Comparison of ENCODE assay signal across 31 cellular contexts in genomic region chr6:68709882-68710281, GRCh38.
"Had no signal": no experiment of that assay in that cellular context is flagged by ENCODE, and none has a peak within 500 bp of the region (broad histone marks: within the 10 kb centered on the region; RNA-seq: fewer than 3 reads in every experiment).

No MANE protein-coding gene starts in this region.

- H3K4me1 Mint-ChIP-seq: activated CD4-positive, alpha-beta memory T cell treated with anti-CD3 and anti-CD28 coated beads, Interleukin-2, amount 10 ng/mL, durations not matched to agents 7 days and 5 days; activated CD4-positive, alpha-beta T cell treated with anti-CD3 and anti-CD28 coated beads, Interleukin-2, amount 10 ng/mL, durations not matched to agents 24 days and 14 days; activated naive CD4-positive, alpha-beta T cell treated with anti-CD3 and anti-CD28 coated beads, Interleukin-2, amount 10 ng/mL, durations not matched to agents 7 days and 5 days; activated naive CD8-positive, alpha-beta T cell treated with anti-CD3 and anti-CD28 coated beads, Interleukin-2, amount 10 ng/mL, durations not matched to agents 7 days and 5 days; nephron progenitor cell; stimulated activated naive B cell treated with anti-CD40 and anti-IgM and Interleukin-4, amounts not matched to agents 10 μg/mL and 1 μg/mL and 100 μg/mL, for 72 hours had no signal

- H3K4me3 Mint-ChIP-seq: activated CD4-positive, alpha-beta memory T cell treated with anti-CD3 and anti-CD28 coated beads, Interleukin-2, amount 10 ng/mL, durations not matched to agents 7 days and 5 days; activated CD4-positive, alpha-beta T cell treated with anti-CD3 and anti-CD28 coated beads, Interleukin-2, amount 10 ng/mL, durations not matched to agents 24 days and 14 days; activated naive CD4-positive, alpha-beta T cell treated with anti-CD3 and anti-CD28 coated beads, Interleukin-2, amount 10 ng/mL, durations not matched to agents 7 days and 5 days; activated naive CD8-positive, alpha-beta T cell treated with anti-CD3 and anti-CD28 coated beads, Interleukin-2, amount 10 ng/mL, durations not matched to agents 7 days and 5 days; activated T-cell treated with anti-CD3 and anti-CD28 coated beads, Interleukin-2, amount 50 U/mL, for 24 hours; nephron progenitor cell; stimulated activated naive B cell treated with anti-CD40 and anti-IgM and Interleukin-4, amounts not matched to agents 10 μg/mL and 1 μg/mL and 100 μg/mL, for 72 hours; T-helper 1 cell treated with Interleukin-12 subunit alpha and Interleukin-12 subunit beta and Interleukin-4 antibody, amounts not matched to agents 30 μg/mL and 1 μg/mL, for 36 hours; type B pancreatic cell had no signal

- H3K27me3 Mint-ChIP-seq: activated CD4-positive, alpha-beta memory T cell treated with anti-CD3 and anti-CD28 coated beads, Interleukin-2, amount 10 ng/mL, durations not matched to agents 7 days and 5 days; activated CD4-positive, alpha-beta T cell treated with anti-CD3 and anti-CD28 coated beads, Interleukin-2, amount 10 ng/mL, durations not matched to agents 24 days and 14 days; activated naive CD4-positive, alpha-beta T cell treated with anti-CD3 and anti-CD28 coated beads, Interleukin-2, amount 10 ng/mL, durations not matched to agents 7 days and 5 days; activated naive CD8-positive, alpha-beta T cell treated with anti-CD3 and anti-CD28 coated beads, Interleukin-2, amount 10 ng/mL, durations not matched to agents 7 days and 5 days; activated T-cell treated with anti-CD3 and anti-CD28 coated beads, Interleukin-2, amount 50 U/mL, for 24 hours; stimulated activated naive B cell treated with anti-CD40 and anti-IgM and Interleukin-4, amounts not matched to agents 10 μg/mL and 1 μg/mL and 100 μg/mL, for 72 hours had no signal

- DNase-seq: activated CD4-positive, alpha-beta memory T cell treated with anti-CD3 and anti-CD28 coated beads, Interleukin-2, amount 10 ng/mL, durations not matched to agents 7 days and 5 days; activated CD4-positive, alpha-beta T cell treated with anti-CD3 and anti-CD28 coated beads, Interleukin-2, amount 10 ng/mL, durations not matched to agents 24 days and 14 days; activated CD4-positive, CD25-positive, alpha-beta regulatory T cell treated with anti-CD3 and anti-CD28 coated beads, Interleukin-2, amount 50 U/mL, for 72 hours; activated CD8-positive, alpha-beta memory T cell treated with anti-CD3 and anti-CD28 coated beads, Interleukin-2, amount 50 U/mL, for 48 hours; activated gamma-delta T cell; activated naive CD4-positive, alpha-beta T cell treated with anti-CD3 and anti-CD28 coated beads, Interleukin-2, amount 10 ng/mL, durations not matched to agents 7 days and 5 days; activated naive CD8-positive, alpha-beta T cell treated with anti-CD3 and anti-CD28 coated beads, Interleukin-2, amount 10 ng/mL, durations not matched to agents 7 days and 5 days; activated T-cell treated with anti-CD3 and anti-CD28 coated beads, Interleukin-2, amount 50 U/mL, for 24 hours; central memory CD4-positive, alpha-beta T cell; dermis blood vessel endothelial cell; effector CD8-positive, alpha-beta T cell; kidney glomerular epithelial cell; left lung; nephron progenitor cell; pancreas; retina; stimulated activated CD4-positive, alpha-beta T cell treated with anti-CD3 and anti-CD28 coated beads, Interleukin-12 subunit alpha, Interleukin-12 subunit beta, amount 100 ng/mL, for 4 hours; stimulated activated CD4-positive, alpha-beta T cell treated with anti-CD3 and anti-CD28 coated beads, Interleukin-4, amount 100 ng/mL, for 24 hours; stimulated activated CD8-positive, alpha-beta memory T cell treated with anti-CD3 and anti-CD28 coated beads, Interleukin-4, amount 100 ng/mL, for 48 hours; stimulated activated naive B cell treated with anti-CD40 and anti-IgM and Interleukin-4, amounts not matched to agents 10 μg/mL and 1 μg/mL and 100 μg/mL, for 72 hours; stomach; SW 1271; T-helper 9 cell; uterus; WERI-Rb-1 had no signal

- H3K9me3 ChIP-seq: left lung, pancreas, prostate gland, stomach, thoracic aorta, uterus had no signal

- H3K36me3 ChIP-seq: left lung, pancreas, prostate gland, stomach, thoracic aorta, uterus, WERI-Rb-1 had no signal

- H3K27me3 ChIP-seq: left lung, stomach, uterus had no signal

- H3K27ac ChIP-seq: left lung, pancreas, prostate gland, skin epidermis, stomach, thoracic aorta, uterus, WERI-Rb-1 had no signal

- H3K4me3 ChIP-seq: left lung, pancreas, prostate gland, skin epidermis, stomach, thoracic aorta, uterus had no signal

- H3K27ac Mint-ChIP-seq: activated CD4-positive, alpha-beta memory T cell treated with anti-CD3 and anti-CD28 coated beads, Interleukin-2, amount 10 ng/mL, durations not matched to agents 7 days and 5 days; activated CD4-positive, alpha-beta T cell treated with anti-CD3 and anti-CD28 coated beads, Interleukin-2, amount 10 ng/mL, durations not matched to agents 24 days and 14 days; activated naive CD4-positive, alpha-beta T cell treated with anti-CD3 and anti-CD28 coated beads, Interleukin-2, amount 10 ng/mL, durations not matched to agents 7 days and 5 days; activated naive CD8-positive, alpha-beta T cell treated with anti-CD3 and anti-CD28 coated beads, Interleukin-2, amount 10 ng/mL, durations not matched to agents 7 days and 5 days; activated T-cell treated with anti-CD3 and anti-CD28 coated beads, Interleukin-2, amount 50 U/mL, for 24 hours; nephron progenitor cell; stimulated activated naive B cell treated with anti-CD40 and anti-IgM and Interleukin-4, amounts not matched to agents 10 μg/mL and 1 μg/mL and 100 μg/mL, for 72 hours; T-helper 1 cell treated with Interleukin-12 subunit alpha and Interleukin-12 subunit beta and Interleukin-4 antibody, amounts not matched to agents 30 μg/mL and 1 μg/mL, for 36 hours; type B pancreatic cell had no signal

- H3K4me1 ChIP-seq: left lung, pancreas, prostate gland, stomach, uterus had no signal

- ATAC-seq: left lung; pancreas; sciatic nerve; stimulated activated naive B cell treated with anti-CD40 and anti-IgM and Interleukin-4, amounts not matched to agents 10 μg/mL and 1 μg/mL and 100 μg/mL, for 72 hours had no signal

- H3K36me3 Mint-ChIP-seq: activated naive CD4-positive, alpha-beta T cell treated with anti-CD3 and anti-CD28 coated beads, Interleukin-2, amount 10 ng/mL, durations not matched to agents 7 days and 5 days; activated naive CD8-positive, alpha-beta T cell treated with anti-CD3 and anti-CD28 coated beads, Interleukin-2, amount 10 ng/mL, durations not matched to agents 7 days and 5 days; stimulated activated naive B cell treated with anti-CD40 and anti-IgM and Interleukin-4, amounts not matched to agents 10 μg/mL and 1 μg/mL and 100 μg/mL, for 72 hours; type B pancreatic cell had no signal

- H3K9me3 Mint-ChIP-seq: activated CD4-positive, alpha-beta memory T cell treated with anti-CD3 and anti-CD28 coated beads, Interleukin-2, amount 10 ng/mL, durations not matched to agents 7 days and 5 days; activated CD4-positive, alpha-beta T cell treated with anti-CD3 and anti-CD28 coated beads, Interleukin-2, amount 10 ng/mL, durations not matched to agents 24 days and 14 days; activated naive CD4-positive, alpha-beta T cell treated with anti-CD3 and anti-CD28 coated beads, Interleukin-2, amount 10 ng/mL, durations not matched to agents 7 days and 5 days; activated naive CD8-positive, alpha-beta T cell treated with anti-CD3 and anti-CD28 coated beads, Interleukin-2, amount 10 ng/mL, durations not matched to agents 7 days and 5 days; activated T-cell treated with anti-CD3 and anti-CD28 coated beads, Interleukin-2, amount 50 U/mL, for 24 hours; nephron progenitor cell; T-helper 1 cell treated with Interleukin-12 subunit alpha and Interleukin-12 subunit beta and Interleukin-4 antibody, amounts not matched to agents 30 μg/mL and 1 μg/mL, for 36 hours; type B pancreatic cell had no signal
